Comparison of ENCODE assay signal across 12 cellular contexts in genomic region chr11:61699737-61700160, GRCh38. TPM values are rescaled to one million over a fixed set of nuclear protein-coding genes. Genes with fewer than 3 reads are reported as not detected.
DNase-seq lines count a peak whose midpoint lies in the region; ATAC-seq, FAIRE-seq and TF ChIP-seq lines count a peak whose summit lies in the region.
"Had no signal": no experiment of that assay in that cellular context is flagged by ENCODE, and none has a peak within 500 bp of the region (broad histone marks: within the 10 kb centered on the region; RNA-seq: fewer than 3 reads in every experiment).

No MANE protein-coding gene starts in this region.

- H3K36me3 Mint-ChIP-seq in Calu3 (ENCODE audit: insufficient read depth, unreplicated experiment): peaks cover 21% of the 10 kb centered on the region
- H3K36me3 Mint-ChIP-seq: CD4-positive, CD25-positive, alpha-beta regulatory T cell; naive thymus-derived CD4-positive, alpha-beta T cell had no signal

- H3K36me3 ChIP-seq in pancreas: no peaks in the 10 kb centered on the region

- CTCF ChIA-PET in Calu3 (lab: Charles Lee): interaction anchor here (0.6 to 1.5 kb wide), 8 partner anchors 12 to 420 kb away, joined by 3 to 9 read pairs (median 4); no protein-coding TSS in a partner anchor

- intact Hi-C loops in Calu3 (cut with micrococcal nuclease; ENCODE audit: unreplicated experiment) (no loop called here), dorsolateral prefrontal cortex (cut with DNase I) (loop anchor here in 1 of 2 donors (5.0 kb wide), 1 partner anchor 33 kb away; no protein-coding TSS in a partner anchor), pancreas (cut with DNase I) (no loop called here)

- H3K4me1 Mint-ChIP-seq in Calu3 (ENCODE audit: low read depth, unreplicated experiment): peaks cover 46% of the 10 kb centered on the region

- peak overlapping the region; percentile 87 for H3K27ac Mint-ChIP-seq in Calu3 (ENCODE audit: unreplicated experiment)
- H3K27ac Mint-ChIP-seq: activated CD4-positive, alpha-beta T cell treated with anti-CD3 and anti-CD28 coated beads, Interleukin-2, amount 10 ng/mL, durations not matched to agents 24 days and 14 days; CD4-positive, CD25-positive, alpha-beta regulatory T cell had no signal

- H3K9me3 Mint-ChIP-seq in Calu3 (ENCODE audit: low read depth, unreplicated experiment): no peaks in the 10 kb centered on the region
- H3K9me3 Mint-ChIP-seq: activated CD4-positive, alpha-beta T cell treated with anti-CD3 and anti-CD28 coated beads, Interleukin-2, amount 10 ng/mL, durations not matched to agents 24 days and 14 days; CD4-positive, CD25-positive, alpha-beta regulatory T cell; naive thymus-derived CD4-positive, alpha-beta T cell had no signal

- H3K4me3 ChIP-seq in dorsolateral prefrontal cortex: peak overlapping the region in 1 of 59 donors; percentile 12
- no peak overlapping the region for H3K4me3 ChIP-seq in pancreas

- no TSS peak for BruUV-seq in Calu3 (replicated peaks; lab: Mats Ljungman, UMichigan)

- peak overlapping the region; percentile 48 for H3K4me3 Mint-ChIP-seq in Calu3 (ENCODE audit: low read depth, unreplicated experiment)
- H3K4me3 Mint-ChIP-seq: activated CD4-positive, alpha-beta T cell treated with anti-CD3 and anti-CD28 coated beads, Interleukin-2, amount 10 ng/mL, durations not matched to agents 24 days and 14 days; CD4-positive, CD25-positive, alpha-beta regulatory T cell; naive thymus-derived CD4-positive, alpha-beta T cell had no signal

- WGBS in pancreas, 2 donors: 14 to 21% methylated on average over 13 of the region's 13 CpGs

- no peak for FAIRE-seq in pancreas (lab: Jason Lieb, UNC)
- FAIRE-seq: GM18507 had no signal

- H3K9me3 ChIP-seq in pancreas: no peaks in the 10 kb centered on the region

- no peaks in the 10 kb centered on the region for H3K27me3 ChIP-seq in dorsolateral prefrontal cortex
- H3K27me3 ChIP-seq in pancreas: no peaks in the 10 kb centered on the region

- H3K27me3 Mint-ChIP-seq in Calu3 (ENCODE audit: unreplicated experiment): no peaks in the 10 kb centered on the region
- H3K27me3 Mint-ChIP-seq: activated CD4-positive, alpha-beta T cell treated with anti-CD3 and anti-CD28 coated beads, Interleukin-2, amount 10 ng/mL, durations not matched to agents 24 days and 14 days; CD4-positive, CD25-positive, alpha-beta regulatory T cell; naive thymus-derived CD4-positive, alpha-beta T cell had no signal

- peak; percentile 43 to 72 (median 62) for ATAC-seq in pancreas
- ATAC-seq in GM21515 (IDR thresholded peaks at IDR 0.05; ENCODE audit: unreplicated experiment): no peak
- no peak for ATAC-seq in HG03108 (IDR thresholded peaks at IDR 0.05; ENCODE audit: unreplicated experiment)
- ATAC-seq in GM18907 (IDR thresholded peaks at IDR 0.05; ENCODE audit: unreplicated experiment): no peak
- ATAC-seq: naive thymus-derived CD4-positive, alpha-beta T cell had no signal

- DNase-seq in Calu3: peak; percentile 79
- DNase-seq in NCI-H510A (lab: John Stamatoyannopoulos, UW): peak; percentile 94
- DNase-seq in dorsolateral prefrontal cortex: peak in 7 of 10 donors; percentile 41 to 77 (median 55)
- peak; percentile 79 to 93 (median 82) for DNase-seq in pancreas
- DNase-seq in DMS114 treated with DMSO at 0.1 percent for 48 hours (lab: John Stamatoyannopoulos, UW; ENCODE audit: unreplicated experiment): no peak
- DNase-seq: activated CD4-positive, alpha-beta T cell treated with anti-CD3 and anti-CD28 coated beads, Interleukin-2, amount 10 ng/mL, durations not matched to agents 24 days and 14 days; CD4-positive, CD25-positive, alpha-beta regulatory T cell; naive thymus-derived CD4-positive, alpha-beta T cell had no signal

- H3K27ac ChIP-seq in dorsolateral prefrontal cortex (peak overlapping the region in 53 of 59 donors; percentile 3 to 90 (median 73)), pancreas (peak overlapping the region; percentile 83 to 87 (median 86))

- H3K4me1 ChIP-seq in pancreas: peaks cover 60 to 70% (median 64%) of the 10 kb centered on the region in 3 donors

- TF ChIP-seq CTCF in Calu3 (IDR thresholded peaks at IDR 0.05; ENCODE audit: unreplicated experiment) (no peak), dorsolateral prefrontal cortex (IDR thresholded peaks at IDR 0.05 in 54 of 56, conservative IDR thresholded peaks at IDR 0.05 in 2 of 56; ENCODE audit: low read depth in 1 of 56, partially characterized antibody in 56 of 56) (peak in 3 of 56 donors; percentile 10 to 16 (median 13)), pancreas (IDR thresholded peaks at IDR 0.05) (no peak)

RNA-seq across cellular contexts. Expression of gene DAGLA, which starts 19.6 kb away (rescaled TPM):
- total RNA-seq in Calu3 (2022): 7.5 and 9.0 TPM in 2 replicates
- total RNA-seq in dorsolateral prefrontal cortex: 10 to 100 TPM; 12.9 to 58.9 (median 36.2) TPM
- total RNA-seq in pancreas: 1 to 10 TPM; 3.7 to 6.2 (median 4.8) TPM
- polyA plus RNA-seq in pancreas: 1 to 10 TPM; 5.4 to 6.9 TPM

RNA-seq across cellular contexts. Expression of gene MYRF, which starts 52.7 kb away (rescaled TPM):
- total RNA-seq in Calu3 (2022) (91.4 and 139 TPM in 2 replicates), dorsolateral prefrontal cortex (100 to 1,000 TPM in 87 of 120 experiments, 10 to 100 TPM in 33; 23.0 to 708 (median 141) TPM), pancreas (10 to 100 TPM; 19.1 to 43.9 (median 27.2) TPM)
- 10 to 100 TPM; 56.3 to 69.3 TPM for polyA plus RNA-seq in pancreas

Comparison
In these comparisons a context has a peak if more than half of its experiments do, and no peak if none do; other contexts are left out.
1. ATAC-seq: peak in pancreas (4 of 4); none in GM21515 (single experiment), HG03108 (single experiment) and GM18907 (single experiment).